ENCODE assay signal across 1 cellular context in the genomic region with DNA sequence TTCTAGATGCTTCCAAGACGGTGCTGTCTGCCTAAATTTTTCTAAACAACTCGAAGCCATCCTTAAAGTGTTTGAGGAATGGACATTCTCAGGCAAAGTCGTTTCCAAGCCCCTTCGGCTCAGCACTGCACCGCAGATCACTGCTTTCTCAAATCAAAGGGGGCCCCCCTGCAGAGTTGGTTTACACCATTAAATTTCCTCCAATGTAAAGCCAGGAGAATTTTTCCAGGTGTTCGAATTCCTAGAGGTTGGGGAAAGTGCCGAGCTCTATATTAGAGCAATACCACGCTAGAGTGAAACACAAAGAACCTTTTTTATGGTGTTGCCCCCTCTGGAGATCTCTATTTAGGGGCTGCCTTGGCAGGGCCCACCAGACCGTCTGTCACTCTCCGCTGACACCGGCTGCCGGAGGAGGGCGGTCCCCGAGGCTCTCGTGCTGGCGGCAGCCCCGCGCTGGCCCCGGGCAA.
TF ChIP-seq lines count a peak whose summit lies in the region.

No MANE protein-coding gene starts in this region.

TF ChIP-seq in WTC11, 78 proteins besides CTCF, POLR2A, EP300 and RAD21 (continued from another document):
- TF ChIP-seq, protein P1, sequence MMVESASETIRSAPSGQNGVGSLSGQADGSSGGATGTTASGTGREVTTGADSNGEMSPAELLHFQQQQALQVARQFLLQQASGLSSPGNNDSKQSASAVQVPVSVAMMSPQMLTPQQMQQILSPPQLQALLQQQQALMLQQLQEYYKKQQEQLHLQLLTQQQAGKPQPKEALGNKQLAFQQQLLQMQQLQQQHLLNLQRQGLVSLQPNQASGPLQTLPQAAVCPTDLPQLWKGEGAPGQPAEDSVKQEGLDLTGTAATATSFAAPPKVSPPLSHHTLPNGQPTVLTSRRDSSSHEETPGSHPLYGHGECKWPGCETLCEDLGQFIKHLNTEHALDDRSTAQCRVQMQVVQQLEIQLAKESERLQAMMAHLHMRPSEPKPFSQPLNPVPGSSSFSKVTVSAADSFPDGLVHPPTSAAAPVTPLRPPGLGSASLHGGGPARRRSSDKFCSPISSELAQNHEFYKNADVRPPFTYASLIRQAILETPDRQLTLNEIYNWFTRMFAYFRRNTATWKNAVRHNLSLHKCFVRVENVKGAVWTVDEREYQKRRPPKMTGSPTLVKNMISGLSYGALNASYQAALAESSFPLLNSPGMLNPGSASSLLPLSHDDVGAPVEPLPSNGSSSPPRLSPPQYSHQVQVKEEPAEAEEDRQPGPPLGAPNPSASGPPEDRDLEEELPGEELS (CRISPR knock-in tag; IDR thresholded peaks at IDR 0.05): no peak
- TF ChIP-seq NFATC4 (CRISPR knock-in tag; IDR thresholded peaks at IDR 0.05) (no peak), E2F1 (CRISPR knock-in tag; IDR thresholded peaks at IDR 0.05) (no peak), ZNF416 (CRISPR knock-in tag; IDR thresholded peaks at IDR 0.05) (no peak), ZNF512 (CRISPR knock-in tag; IDR thresholded peaks at IDR 0.05; ENCODE audit: borderline replicate concordance) (no peak), IRF2 (CRISPR knock-in tag; IDR thresholded peaks at IDR 0.05; ENCODE audit: borderline replicate concordance, low read depth) (no peak)
- TF ChIP-seq, protein P2, sequence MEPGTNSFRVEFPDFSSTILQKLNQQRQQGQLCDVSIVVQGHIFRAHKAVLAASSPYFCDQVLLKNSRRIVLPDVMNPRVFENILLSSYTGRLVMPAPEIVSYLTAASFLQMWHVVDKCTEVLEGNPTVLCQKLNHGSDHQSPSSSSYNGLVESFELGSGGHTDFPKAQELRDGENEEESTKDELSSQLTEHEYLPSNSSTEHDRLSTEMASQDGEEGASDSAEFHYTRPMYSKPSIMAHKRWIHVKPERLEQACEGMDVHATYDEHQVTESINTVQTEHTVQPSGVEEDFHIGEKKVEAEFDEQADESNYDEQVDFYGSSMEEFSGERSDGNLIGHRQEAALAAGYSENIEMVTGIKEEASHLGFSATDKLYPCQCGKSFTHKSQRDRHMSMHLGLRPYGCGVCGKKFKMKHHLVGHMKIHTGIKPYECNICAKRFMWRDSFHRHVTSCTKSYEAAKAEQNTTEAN (CRISPR knock-in tag; IDR thresholded peaks at IDR 0.05): no peak
